Comparison of ENCODE assay signal across 1 cellular context in genomic region chr19:973726-974563, GRCh38.
TF ChIP-seq lines count a peak whose summit lies in the region.

No MANE protein-coding gene starts in this region.

TF ChIP-seq in HepG2, 621 proteins besides CTCF, POLR2A, EP300 and RAD21:
- TF ChIP-seq POLR2G (IDR thresholded peaks at IDR 0.05; ENCODE audit: low read depth, low read length) (peak; percentile 43), AGO2 (optimal IDR thresholded peaks at IDR 0.05; ENCODE audit: low read depth, low read length) (peak; percentile 6), IKZF5 (CRISPR knock-in tag; IDR thresholded peaks at IDR 0.05) (no peak), ZNF563 (CRISPR knock-in tag; IDR thresholded peaks at IDR 0.05) (0 out of 2 replicates have a peak, but pooled peaks have one; percentile 30), AKAP8 (CRISPR knock-in tag; IDR thresholded peaks at IDR 0.05) (0 out of 2 replicates have a peak, but pooled peaks have one; percentile 4), ZNF781 (CRISPR knock-in tag; IDR thresholded peaks at IDR 0.05; ENCODE audit: borderline replicate concordance, not compliant biosample characterization) (no peak), RBM22 (optimal IDR thresholded peaks at IDR 0.05; ENCODE audit: low read length) (peak; percentile 92), SMARCC2 (IDR thresholded peaks at IDR 0.05) (no peak), ZNF335 (CRISPR knock-in tag; IDR thresholded peaks at IDR 0.05) (no peak), ZNF414 (CRISPR knock-in tag; IDR thresholded peaks at IDR 0.05) (no peak), PAF1 (CRISPR knock-in tag; IDR thresholded peaks at IDR 0.05) (peak; percentile 7; the same call in 1 of the 2 replicates), NONO (IDR thresholded peaks at IDR 0.05) (no peak), NONO (CRISPR knock-in tag; conservative IDR thresholded peaks at IDR 0.05) (peak; percentile 41; the same call in 1 of the 2 replicates)
